8 cellular contexts compared by ENCODE assay signal in genomic region chr3:57596495-57597239, GRCh38. TPM values are rescaled to one million over a fixed set of nuclear protein-coding genes. Genes with fewer than 3 reads are reported as not detected.
DNase-seq lines count a peak whose midpoint lies in the region; ATAC-seq and TF ChIP-seq lines count a peak whose summit lies in the region.

No MANE protein-coding gene starts in this region.

- H4K8ac ChIP-seq in mesendoderm (ENCODE audit: low read depth, low read length), result no peak overlapping the region

- peaks cover 44% of the 10 kb centered on the region for H4K20me1 ChIP-seq in DND-41 (ENCODE audit: insufficient read depth, low read length)

- H3K18ac ChIP-seq in mesendoderm (ENCODE audit: low read length), result peak overlapping the region; percentile 46

- no peak for TF ChIP-seq CTCF in DND-41 (IDR thresholded peaks at IDR 0.05; ENCODE audit: borderline replicate concordance, extremely low read depth, low read length, poor library complexity, severe bottlenecking)

- peak overlapping the region; percentile 98 for H2BK5ac ChIP-seq in mesendoderm (ENCODE audit: low read length)

- peak overlapping the region; percentile 98 for H3K27ac Mint-ChIP-seq in activated CD8-positive, alpha-beta memory T cell treated with anti-CD3 and anti-CD28 coated beads, Interleukin-2, amount 10 ng/mL, durations not matched to agents 7 days and 5 days

- H3K79me2 ChIP-seq in DND-41 (ENCODE audit: insufficient read depth, low read length) (peaks cover 74% of the 10 kb centered on the region), mesendoderm (ENCODE audit: control insufficient read depth, insufficient read depth, low read length) (peaks cover 49% of the 10 kb centered on the region)

- peak overlapping the region; percentile 87 for H2AFZ ChIP-seq in DND-41 (ENCODE audit: low read depth, low read length)

- no peak overlapping the region for H2BK120ac ChIP-seq in mesendoderm (ENCODE audit: low read depth, low read length)

- H3K36me3 ChIP-seq in DND-41 (ENCODE audit: insufficient read depth, low read length) (peaks cover 21% of the 10 kb centered on the region), endocrine pancreas (ENCODE audit: control insufficient read depth, insufficient read depth, low read length) (no peaks in the 10 kb centered on the region), mesendoderm (ENCODE audit: control insufficient read depth, insufficient read depth, low read length) (no peaks in the 10 kb centered on the region)

- H2AK5ac ChIP-seq in mesendoderm (ENCODE audit: low read length), result no peak overlapping the region

- ATAC-seq in DND-41 (ENCODE audit: insufficient read depth, low read depth), result peak; percentile 44
- ATAC-seq in activated CD8-positive, alpha-beta memory T cell treated with anti-CD3 and anti-CD28 coated beads, Interleukin-2, amount 10 ng/mL, durations not matched to agents 7 days and 5 days, result peak; percentile 6

- H3K56ac ChIP-seq in mesendoderm (ENCODE audit: low read length), result peak overlapping the region; percentile 96

- H3K27ac ChIP-seq in DND-41 (ENCODE audit: low read length) (peak overlapping the region; percentile 83), mesendoderm (ENCODE audit: low read depth, low read length) (peak overlapping the region; percentile 97)

- WGBS in mesendoderm (ENCODE audit: extremely low coverage, insufficient coverage, low lambda C conversion rate), result no CpG with 5 or more reads among the region's 35 CpGs

- peak overlapping the region; percentile 8 for H3K4ac ChIP-seq in mesendoderm (ENCODE audit: low read depth, low read length)

- peaks cover 15% of the 10 kb centered on the region for H3K36me3 Mint-ChIP-seq in activated CD8-positive, alpha-beta memory T cell treated with anti-CD3 and anti-CD28 coated beads, Interleukin-2, amount 10 ng/mL, durations not matched to agents 7 days and 5 days

- no peaks in the 10 kb centered on the region for H3K9me3 Mint-ChIP-seq in activated CD8-positive, alpha-beta memory T cell treated with anti-CD3 and anti-CD28 coated beads, Interleukin-2, amount 10 ng/mL, durations not matched to agents 7 days and 5 days (ENCODE audit: low read depth)

- no peaks in the 10 kb centered on the region for H3K79me1 ChIP-seq in mesendoderm (ENCODE audit: low read length)

- H3K4me1 ChIP-seq in DND-41 (ENCODE audit: insufficient read depth, low read length) (peaks cover 48% of the 10 kb centered on the region), endocrine pancreas (ENCODE audit: control insufficient read depth, insufficient read depth, low read length) (peaks cover 13% of the 10 kb centered on the region), mesendoderm (ENCODE audit: control insufficient read depth, low read depth, low read length) (no peaks in the 10 kb centered on the region)

- H3K9me3 ChIP-seq in DND-41 (ENCODE audit: insufficient read depth, low read length, severe bottlenecking) (no peaks in the 10 kb centered on the region), endocrine pancreas (ENCODE audit: control insufficient read depth, low read length) (no peaks in the 10 kb centered on the region)

- H3K4me3 Mint-ChIP-seq in activated CD8-positive, alpha-beta memory T cell treated with anti-CD3 and anti-CD28 coated beads, Interleukin-2, amount 10 ng/mL, durations not matched to agents 7 days and 5 days, result peak overlapping the region; percentile 92

- H3K27me3 ChIP-seq in DND-41 (ENCODE audit: insufficient read depth, low read length, poor library complexity) (no peaks in the 10 kb centered on the region), endocrine pancreas (ENCODE audit: control insufficient read depth, insufficient read depth, low read length) (no peaks in the 10 kb centered on the region), mesendoderm (ENCODE audit: insufficient read depth, low read length, poor library complexity) (no peaks in the 10 kb centered on the region)

- H3K4me3 ChIP-seq in DND-41 (ENCODE audit: low read depth in 1 of 2, low read length in 2 of 2) (peak overlapping the region; percentile 58 to 83), endocrine pancreas (ENCODE audit: control insufficient read depth, insufficient read depth, low read length) (peak overlapping the region; percentile 95), mesendoderm (ENCODE audit: low read length) (peak overlapping the region; percentile 99)

- H3K4me1 Mint-ChIP-seq in activated CD8-positive, alpha-beta memory T cell treated with anti-CD3 and anti-CD28 coated beads, Interleukin-2, amount 10 ng/mL, durations not matched to agents 7 days and 5 days, result peaks cover 36% of the 10 kb centered on the region

- peak overlapping the region; percentile 73 for H3K4me2 ChIP-seq in DND-41 (ENCODE audit: insufficient read depth, low read length)
- H3K4me2 ChIP-seq in mesendoderm (ENCODE audit: low read length), result peak overlapping the region; percentile 56

- H2BK15ac ChIP-seq in mesendoderm (replicated peaks; ENCODE audit: low read depth), result no peak overlapping the region

- DNase-seq in DND-41 (peak; percentile 77), HCEC 1CT (peak; percentile 92), NCI-H69 (lab: John Stamatoyannopoulos, UW) (peak; percentile 55), mesendoderm (peak; percentile 83), NCI-H2081 treated with DMSO at 0.1 percent for 48 hours (lab: John Stamatoyannopoulos, UW) (no peak)
- peak; percentile 83 for DNase-seq in activated CD8-positive, alpha-beta memory T cell treated with anti-CD3 and anti-CD28 coated beads, Interleukin-2, amount 10 ng/mL, durations not matched to agents 7 days and 5 days
- peak; percentile 17 for DNase-seq in stimulated activated CD8-positive, alpha-beta memory T cell treated with anti-CD3 and anti-CD28 coated beads, Interleukin-12 subunit alpha, Interleukin-12 subunit beta, amount 100 ng/mL, for 24 hours (ENCODE audit: extremely low read depth)

- H4K5ac ChIP-seq in mesendoderm (ENCODE audit: low read length), result no peak overlapping the region

- no peaks in the 10 kb centered on the region for H3K27me3 Mint-ChIP-seq in activated CD8-positive, alpha-beta memory T cell treated with anti-CD3 and anti-CD28 coated beads, Interleukin-2, amount 10 ng/mL, durations not matched to agents 7 days and 5 days

- CTCF ChIA-PET in activated CD8-positive, alpha-beta memory T cell treated with anti-CD3 and anti-CD28 coated beads, Interleukin-2, amount 10 ng/mL, durations not matched to agents 7 days and 5 days (lab: Charles Lee), result interaction anchor here (1.1 to 2.8 kb wide), 5 partner anchors 41 to 199 kb away, joined by 3 to 18 read pairs (median 6); partner anchors contain the start of genes DENND6A, PDE12 and SLMAP

- H3K9ac ChIP-seq in DND-41 (ENCODE audit: low read depth, low read length) (peak overlapping the region; percentile 74), endocrine pancreas (ENCODE audit: control insufficient read depth, insufficient read depth, low read length) (peak overlapping the region; percentile 98), mesendoderm (ENCODE audit: low read length) (peak overlapping the region; percentile 100)

- peak overlapping the region; percentile 94 for H3K23ac ChIP-seq in mesendoderm (ENCODE audit: low read length)

RNA-seq across cellular contexts. Expression of gene ARF4, which starts 0.5 kb away (rescaled TPM):
- 10 to 100 TPM; 51.3 to 61.6 TPM for total RNA-seq in activated CD8-positive, alpha-beta memory T cell treated with anti-CD3 and anti-CD28 coated beads, Interleukin-2, amount 10 ng/mL, durations not matched to agents 7 days and 5 days
- 197 TPM for polyA plus RNA-seq in mesendoderm (2013, experiment 1 of 2)
- 213 TPM for polyA plus RNA-seq in mesendoderm (2013, experiment 2 of 2)

RNA-seq across cellular contexts. Expression of gene PDE12, which starts 40.6 kb away (rescaled TPM):
- 10 to 100 TPM; 30.3 to 36.5 TPM for total RNA-seq in activated CD8-positive, alpha-beta memory T cell treated with anti-CD3 and anti-CD28 coated beads, Interleukin-2, amount 10 ng/mL, durations not matched to agents 7 days and 5 days
- 9.2 TPM for polyA plus RNA-seq in mesendoderm (2013, experiment 1 of 2)
- 9.3 TPM for polyA plus RNA-seq in mesendoderm (2013, experiment 2 of 2)

RNA-seq across cellular contexts. Expression of gene DNAH12, which starts 52.5 kb away (rescaled TPM):
- under 1 TPM in 1 of 2 experiments, not detected in 1; 0.06 TPM for total RNA-seq in activated CD8-positive, alpha-beta memory T cell treated with anti-CD3 and anti-CD28 coated beads, Interleukin-2, amount 10 ng/mL, durations not matched to agents 7 days and 5 days
- polyA plus RNA-seq in mesendoderm (2013, experiment 1 of 2), result 0.27 TPM
- polyA plus RNA-seq in mesendoderm (2013, experiment 2 of 2), result 0.18 TPM
